In genomic region chr1:111202366-111202706, GRCh38 we compare ENCODE assay signal across 12 cellular contexts. TPM values are rescaled to one million over a fixed set of nuclear protein-coding genes. Genes with fewer than 3 reads are reported as not detected.
DNase-seq lines count a peak whose midpoint lies in the region; ATAC-seq and TF ChIP-seq lines count a peak whose summit lies in the region.
"Had no signal": no experiment of that assay in that cellular context is flagged by ENCODE, and none has a peak within 500 bp of the region (broad histone marks: within the 10 kb centered on the region; RNA-seq: fewer than 3 reads in every experiment).

No MANE protein-coding gene starts in this region.

- CTCF ChIA-PET in CD4-positive, alpha-beta T cell (lab: Charles Lee) = interaction anchor here (0.6 to 8.1 kb wide), 2 partner anchors 16 to 523 kb away, joined by 3 to 135 read pairs; no protein-coding TSS in a partner anchor
- CTCF ChIA-PET in IMR-90 (lab: Yijun Ruan, JAX) = no interaction called here

- peaks cover 16% of the 10 kb centered on the region for H3K4me1 ChIP-seq in IMR-90 (ENCODE audit: control insufficient read depth, insufficient read depth, low read length)

- H3K27me3 Mint-ChIP-seq in CD4-positive, alpha-beta T cell = no peaks in the 10 kb centered on the region
- no peaks in the 10 kb centered on the region for H3K27me3 Mint-ChIP-seq in central memory CD8-positive, alpha-beta T cell
- H3K27me3 Mint-ChIP-seq in nephron (ENCODE audit: low read depth) = peaks cover 46% of the 10 kb centered on the region

- no peak overlapping the region for H4K8ac ChIP-seq in IMR-90 (ENCODE audit: low read depth in 2 of 2, low read length in 2 of 2)

- no peak overlapping the region for H3K14ac ChIP-seq in IMR-90 (replicated peaks; ENCODE audit: low read depth, low read length)

- 0 out of 2 replicates have a peak overlapping the region, but pooled peaks have one; percentile 55 for H4K5ac ChIP-seq in IMR-90 (ENCODE audit: low read depth, low read length)

- no peak for TF ChIP-seq CTCF in CD4-positive, alpha-beta T cell (IDR thresholded peaks at IDR 0.05)
- TF ChIP-seq CTCF in IMR-90 (conservative IDR thresholded peaks at IDR 0.05; ENCODE audit: low read depth, low read length) (no peak), nephron (IDR thresholded peaks at IDR 0.05; ENCODE audit: unreplicated experiment in 3 of 3) (no peak)

- H3K4ac ChIP-seq in IMR-90 (ENCODE audit: low read depth, low read length) = no peak overlapping the region

- DNase-seq in CD4-positive, alpha-beta T cell = no peak
- DNase-seq in IMR-90 (no peak), NCI-H1417 treated with DMSO at 0.1 percent for 48 hours (lab: John Stamatoyannopoulos, UW) (no peak), H7 (no peak), SW 1271 (lab: John Stamatoyannopoulos, UW) (no peak)
- no peak for DNase-seq in central memory CD8-positive, alpha-beta T cell (ENCODE audit: low spot score in 2 of 2)
- DNase-seq: activated CD4-positive, alpha-beta T cell treated with anti-CD3 and anti-CD28 coated beads for 48 hours; gastrocnemius medialis; NCI-H187; stimulated activated CD4-positive, alpha-beta T cell treated with anti-CD3 and anti-CD28 coated beads, Interleukin-2, amount 100 ng/mL, for 48 hours had no signal

- H3K9me3 ChIP-seq in CD4-positive, alpha-beta T cell (ENCODE audit: control insufficient read depth, low read length) = no peaks in the 10 kb centered on the region
- no peaks in the 10 kb centered on the region for H3K9me3 ChIP-seq in IMR-90 (ENCODE audit: control insufficient read depth, insufficient read depth, low read length)
- H3K9me3 ChIP-seq: gastrocnemius medialis had no signal

- H3K27me3 ChIP-seq in CD4-positive, alpha-beta T cell (ENCODE audit: control insufficient read depth, insufficient read depth, low read length) = no peaks in the 10 kb centered on the region
- H3K27me3 ChIP-seq in IMR-90 (ENCODE audit: control insufficient read depth, insufficient read depth, low read length) = peaks cover 15% of the 10 kb centered on the region
- H3K27me3 ChIP-seq in H7 (ENCODE audit: control insufficient read depth, insufficient read depth, low read length) = peaks cover 11% of the 10 kb centered on the region; the same call in 1 of the 2 replicates

- H3K9ac ChIP-seq in IMR-90 (ENCODE audit: low read depth, low read length) = no peak overlapping the region

- no peak overlapping the region for H3K56ac ChIP-seq in IMR-90 (ENCODE audit: extremely low read depth, insufficient read depth, low read length)

- no peak for TF ChIP-seq RAD21 in IMR-90 (IDR thresholded peaks at IDR 0.05; ENCODE audit: low read length)

- H3K4me3 Mint-ChIP-seq in CD4-positive, alpha-beta T cell = peak overlapping the region; percentile 99
- peak overlapping the region; percentile 99 for H3K4me3 Mint-ChIP-seq in central memory CD8-positive, alpha-beta T cell
- peak overlapping the region in 2 of 3 experiments; percentile 6 to 9 for H3K4me3 Mint-ChIP-seq in nephron

- no peaks in the 10 kb centered on the region for H3K79me1 ChIP-seq in IMR-90 (ENCODE audit: low read depth in 1 of 2, low read length in 2 of 2)

- BruUV-seq in IMR-90 (replicated peaks; lab: Mats Ljungman, UMichigan) = no TSS peak

- no peak overlapping the region for H2BK120ac ChIP-seq in IMR-90 (ENCODE audit: low read depth, low read length)

- H3K4me2 ChIP-seq in IMR-90 (ENCODE audit: low read depth, low read length) = no peak overlapping the region

- H3K4me1 Mint-ChIP-seq in CD4-positive, alpha-beta T cell (ENCODE audit: low read depth) = peaks cover 80% of the 10 kb centered on the region
- peaks cover 63% of the 10 kb centered on the region for H3K4me1 Mint-ChIP-seq in central memory CD8-positive, alpha-beta T cell
- H3K4me1 Mint-ChIP-seq in nephron = no peaks in the 10 kb centered on the region

- H3K27ac Mint-ChIP-seq in CD4-positive, alpha-beta T cell = peak overlapping the region; percentile 90
- peak overlapping the region; percentile 76 for H3K27ac Mint-ChIP-seq in central memory CD8-positive, alpha-beta T cell (ENCODE audit: low read depth)
- no peak overlapping the region for H3K27ac Mint-ChIP-seq in nephron

- POLR2A ChIA-PET in CD4-positive, alpha-beta T cell (lab: Charles Lee) = interaction anchor here (1.0 to 15.0 kb wide), 7 partner anchors 9 to 269 kb away, joined by 3 to 756 read pairs (median 10); partner anchors contain the start of genes CEPT1, CHI3L2 and DRAM2
- POLR2A ChIA-PET in IMR-90 (lab: Charles Lee; ENCODE audit: unreplicated experiment) = no interaction called here

- H2BK5ac ChIP-seq in IMR-90 (ENCODE audit: low read depth, low read length, poor library complexity, severe bottlenecking) = no peak overlapping the region

- dilution Hi-C loops in IMR-90 (cut with HindIII; ENCODE audit: low sequenced_read_pairs, unreplicated experiment) = no loop called here

- no peak overlapping the region for H2BK20ac ChIP-seq in IMR-90 (ENCODE audit: low read depth, low read length)

- no peak overlapping the region for H2AK5ac ChIP-seq in IMR-90 (ENCODE audit: low read depth, low read length)

- no peak overlapping the region for H4K91ac ChIP-seq in IMR-90 (ENCODE audit: insufficient read depth, low read depth, low read length)

- H4K20me1 ChIP-seq in IMR-90 (ENCODE audit: insufficient read depth, low read length) = no peaks in the 10 kb centered on the region

- no peak overlapping the region for H2AFZ ChIP-seq in IMR-90 (replicated peaks; ENCODE audit: low read length, poor library complexity)

- no peak for ATAC-seq in CD4-positive, alpha-beta T cell (ENCODE audit: poor library complexity)
- ATAC-seq in IMR-90 (ENCODE audit: low read depth) = no peak
- ATAC-seq in central memory CD8-positive, alpha-beta T cell (replicated peaks; ENCODE audit: extremely low read depth, poor library complexity, severe bottlenecking) = no peak
- no peak for ATAC-seq in HG03521 (IDR thresholded peaks at IDR 0.05; ENCODE audit: unreplicated experiment)
- ATAC-seq: gastrocnemius medialis had no signal

- no peak overlapping the region for H2AK9ac ChIP-seq in IMR-90 (replicated peaks; ENCODE audit: low read depth, low read length, poor library complexity)

- H3K9me3 Mint-ChIP-seq in CD4-positive, alpha-beta T cell = no peaks in the 10 kb centered on the region
- H3K9me3 Mint-ChIP-seq in central memory CD8-positive, alpha-beta T cell = no peaks in the 10 kb centered on the region
- no peaks in the 10 kb centered on the region for H3K9me3 Mint-ChIP-seq in nephron

- H2BK15ac ChIP-seq in IMR-90 (ENCODE audit: low read depth, low read length) = no peak overlapping the region

- peaks cover 48% of the 10 kb centered on the region for H3K36me3 Mint-ChIP-seq in CD4-positive, alpha-beta T cell (ENCODE audit: low read depth)
- peaks cover 38% of the 10 kb centered on the region for H3K36me3 Mint-ChIP-seq in central memory CD8-positive, alpha-beta T cell (ENCODE audit: insufficient read depth)
- no peaks in the 10 kb centered on the region for H3K36me3 Mint-ChIP-seq in nephron (ENCODE audit: low read depth)

- H3K18ac ChIP-seq in IMR-90 (ENCODE audit: low read depth, low read length) = no peak overlapping the region

- no peak for TF ChIP-seq POLR2A in IMR-90 (IDR thresholded peaks at IDR 0.05; ENCODE audit: low read depth, low read length)

- H3K4me3 ChIP-seq in IMR-90 (ENCODE audit: insufficient read depth, low read depth, low read length) (no peak overlapping the region), H7 (ENCODE audit: insufficient read depth, low read depth, low read length) (no peak overlapping the region)
- H3K4me3 ChIP-seq: gastrocnemius medialis had no signal

- H3K23ac ChIP-seq in IMR-90 (ENCODE audit: low read depth, low read length) = no peak overlapping the region

- in situ Hi-C loops in IMR-90 (cut with MboI; ENCODE audit: low sequenced_read_pairs) = no loop called here

- H3K9me1 ChIP-seq in IMR-90 (ENCODE audit: insufficient read depth, low read length) = peaks cover 2% of the 10 kb centered on the region; the same call in 1 of the 2 replicates

- H3K27ac ChIP-seq in CD4-positive, alpha-beta T cell (ENCODE audit: low read depth, low read length) = peak overlapping the region; percentile 97
- no peak overlapping the region for H3K27ac ChIP-seq in IMR-90 (ENCODE audit: insufficient read depth, low read length)
- H3K27ac ChIP-seq: gastrocnemius medialis had no signal

- WGBS in IMR-90 (ENCODE audit: extremely low coverage in 2 of 2, insufficient read length in 1 of 2), 2 experiments = no CpG with 5 or more reads among the region's 1 CpG

- H3K36me3 ChIP-seq in IMR-90 (ENCODE audit: control insufficient read depth, insufficient read depth, low read length) (no peaks in the 10 kb centered on the region), H7 (replicated peaks; ENCODE audit: control insufficient read depth, insufficient read depth, low read length) (no peaks in the 10 kb centered on the region)
- H3K36me3 ChIP-seq: gastrocnemius medialis had no signal

- intact Hi-C loops in CD4-positive, alpha-beta T cell (cut with DNase I, micrococcal nuclease) = loop anchor here in 1 of 2 experiments (2.0 to 10.0 kb wide), 3 partner anchors 20 to 578 kb away; no protein-coding TSS in a partner anchor
- intact Hi-C loops in IMR-90 (cut with micrococcal nuclease) = no loop called here

TF ChIP-seq in IMR-90, 13 proteins besides CTCF, POLR2A, EP300 and RAD21:
- TF ChIP-seq MAZ (IDR thresholded peaks at IDR 0.05; ENCODE audit: borderline replicate concordance, low read depth, low read length) (no peak), MAFK (IDR thresholded peaks at IDR 0.05; ENCODE audit: low read depth, low read length) (no peak), RCOR1 (IDR thresholded peaks at IDR 0.05; ENCODE audit: insufficient replicate concordance, low read length) (no peak), MXI1 (IDR thresholded peaks at IDR 0.05; ENCODE audit: borderline replicate concordance, low read depth, low read length) (no peak)
TF ChIP-seq in IMR-90: peak in this region for 0.

RNA-seq across cellular contexts. Expression of gene DENND2D, which starts 1.9 kb away (rescaled TPM):
- 10 to 100 TPM; 60.7 to 62.0 TPM for total RNA-seq in CD4-positive, alpha-beta T cell
- 0.83 and 0.90 TPM in 2 replicates for total RNA-seq in IMR-90 (2012; rRNA removed)
- 0.72 and 0.86 TPM in 2 replicates for polyA plus RNA-seq in IMR-90 (2012; rRNA removed)
- 0.70 and 0.77 TPM in 2 replicates for polyA plus RNA-seq in IMR-90 (2012; cell fraction: cytosol; rRNA removed)
- polyA plus RNA-seq in IMR-90 (2012; cell fraction: nucleus; rRNA removed; ENCODE audit: low replicate concordance) = 0.60 and 1.7 TPM in 2 replicates
- not detected in 2 replicates for total RNA-seq in H7 (2014; rRNA removed; shearing (Covaris generic))

RNA-seq across cellular contexts. Expression of gene CHI3L2, which starts 25.2 kb away (rescaled TPM):
- total RNA-seq in CD4-positive, alpha-beta T cell = 10 to 100 TPM; 13.9 to 15.7 TPM
- 0.18 TPM in 1 of 2 replicates, not detected in the other for total RNA-seq in IMR-90 (2012; rRNA removed)
- polyA plus RNA-seq in IMR-90 (2012; rRNA removed) = 0.19 and 0.39 TPM in 2 replicates
- 0.34 and 0.39 TPM in 2 replicates for polyA plus RNA-seq in IMR-90 (2012; cell fraction: cytosol; rRNA removed)
- 0.15 and 0.24 TPM in 2 replicates for polyA plus RNA-seq in IMR-90 (2012; cell fraction: nucleus; rRNA removed; ENCODE audit: low replicate concordance)
- total RNA-seq in H7 (2014; rRNA removed; shearing (Covaris generic)) = not detected in 2 replicates

Comparison
In these comparisons a context has a peak if more than half of its experiments do, and no peak if none do; other contexts are left out.
1. H3K27ac Mint-ChIP-seq: peak in CD4-positive, alpha-beta T cell (single experiment) and central memory CD8-positive, alpha-beta T cell (single experiment); none in nephron (0 of 3).
2. H3K4me3 Mint-ChIP-seq: peak in every context shown above with its lines; median percentile 99 in CD4-positive, alpha-beta T cell; 99 in central memory CD8-positive, alpha-beta T cell; 8 in nephron.
3. RNA of gene DENND2D, which starts 1.9 kb away (total RNA-seq): 60.7 to 62.0 TPM in CD4-positive, alpha-beta T cell; 0.83 to 0.90 TPM in IMR-90 and not detected in H7; every median in the first group is over 10 times any median in the second.
4. RNA of gene CHI3L2, which starts 25.2 kb away (total RNA-seq): 13.9 to 15.7 TPM in CD4-positive, alpha-beta T cell; 0.18 TPM in IMR-90 and not detected in H7; every median in the first group is over 10 times any median in the second.